In the genomic region with DNA sequence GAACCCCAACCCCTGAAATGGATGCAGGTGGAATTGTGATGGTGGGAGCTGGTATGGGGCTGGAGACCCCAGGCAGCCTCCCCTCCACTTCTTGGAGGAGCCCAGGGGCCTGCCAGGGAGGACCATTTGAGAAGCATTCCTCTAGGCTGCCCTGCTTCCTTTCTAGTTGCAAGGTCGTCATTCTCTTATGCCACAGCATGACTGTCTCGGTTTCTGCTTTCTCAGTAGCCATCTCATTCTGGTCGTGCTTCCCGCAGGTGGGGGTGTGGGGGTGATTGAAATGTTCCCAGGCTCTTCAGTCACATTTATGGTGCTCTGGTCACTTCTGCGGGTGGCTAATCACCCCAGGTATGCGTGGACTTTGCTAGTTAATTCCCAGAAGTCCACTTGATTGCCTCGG, we compare ENCODE assay signal across 15 cellular contexts.
DNase-seq lines count a peak whose midpoint lies in the region; TF ChIP-seq lines count a peak whose summit lies in the region.
"Had no signal": no experiment of that assay in that cellular context is flagged by ENCODE, and none has a peak within 500 bp of the region (broad histone marks: within the 10 kb centered on the region; RNA-seq: fewer than 3 reads in every experiment).

No MANE protein-coding gene starts in this region.

- no peak overlapping the region for H2BK5ac ChIP-seq in trophoblast cell (ENCODE audit: low read depth, low read length, poor library complexity)

- peak; percentile 43 for DNase-seq in LoVo (ENCODE audit: low spot score)
- peak; percentile 10 for DNase-seq in SW480 (ENCODE audit: low spot score)
- DNase-seq in trophoblast cell = no peak
- no peak for DNase-seq in mesenteric fat pad (ENCODE audit: low spot score)
- no peak for DNase-seq in posterior vena cava (ENCODE audit: low spot score)
- no peak for DNase-seq in A673 (ENCODE audit: low spot score)
- DNase-seq: Caco-2; CD4-positive, CD25-positive, alpha-beta regulatory T cell; CD8-positive, alpha-beta T cell; DMS153; DND-41; H9 had no signal

- no peak overlapping the region for H2BK12ac ChIP-seq in trophoblast cell (ENCODE audit: low read length)

- no peaks in the 10 kb centered on the region for H3K9me3 ChIP-seq in trophoblast cell (ENCODE audit: insufficient read depth, low read depth, low read length)
- H3K9me3 ChIP-seq in A673 (ENCODE audit: low read depth, low read length, poor library complexity, severe bottlenecking) = no peaks in the 10 kb centered on the region
- H3K9me3 ChIP-seq: BLaER1, Caco-2 had no signal

- H3K27me3 ChIP-seq in trophoblast cell (ENCODE audit: insufficient read depth, low read length) = no peaks in the 10 kb centered on the region
- peaks cover 7% of the 10 kb centered on the region for H3K27me3 ChIP-seq in A673 (replicated peaks; ENCODE audit: insufficient read depth, low read depth, low read length, poor library complexity)
- H3K27me3 ChIP-seq: BLaER1 had no signal

- no peak overlapping the region for H3K4ac ChIP-seq in trophoblast cell (ENCODE audit: low read depth, low read length)

- H3K36me3 ChIP-seq in trophoblast cell (ENCODE audit: control insufficient read depth in 1 of 2, insufficient read depth in 2 of 2, low read length in 2 of 2) = no peaks in the 10 kb centered on the region
- no peaks in the 10 kb centered on the region for H3K36me3 ChIP-seq in A673 (ENCODE audit: insufficient read depth, low read length, poor library complexity, severe bottlenecking)
- H3K36me3 ChIP-seq: BLaER1 had no signal

- CTCF ChIA-PET in A673 (lab: Charles Lee) = no interaction called here

- no peak overlapping the region for H3K23ac ChIP-seq in trophoblast cell (ENCODE audit: low read length)

- no peaks in the 10 kb centered on the region for H3K79me1 ChIP-seq in trophoblast cell (ENCODE audit: low read length)

- H3K4me3 ChIP-seq in trophoblast cell (ENCODE audit: low read depth, low read length) (peak overlapping the region; percentile 6), A673 (ENCODE audit: low read depth, low read length, poor library complexity, severe bottlenecking) (no peak overlapping the region)
- H3K4me3 ChIP-seq: BLaER1, GM23338 had no signal

- H2BK120ac ChIP-seq in trophoblast cell (ENCODE audit: insufficient read depth, low read length, poor library complexity) = no peak overlapping the region

- no peak overlapping the region for H3K14ac ChIP-seq in trophoblast cell (ENCODE audit: low read length)

- TF ChIP-seq CTCF in A673 (conservative IDR thresholded peaks at IDR 0.05; ENCODE audit: low read depth, low read length) = no peak

- no CpG with 5 or more reads among the region's 7 CpGs for WGBS in trophoblast cell (ENCODE audit: extremely low coverage, insufficient coverage, insufficient read length)

- no peak overlapping the region for H3K18ac ChIP-seq in trophoblast cell (ENCODE audit: low read length)

- H3K4me1 ChIP-seq in trophoblast cell (ENCODE audit: control insufficient read depth in 1 of 2, insufficient read depth in 2 of 2, low read length in 2 of 2) (no peaks in the 10 kb centered on the region), A673 (ENCODE audit: insufficient read depth, low read length, poor library complexity, severe bottlenecking) (no peaks in the 10 kb centered on the region)
- H3K4me1 ChIP-seq: Caco-2 had no signal

- no peak overlapping the region for H3K27ac ChIP-seq in trophoblast cell (ENCODE audit: low read depth, low read length)
- H3K27ac ChIP-seq in A673 (ENCODE audit: low read depth, low read length, poor library complexity, severe bottlenecking) = no peak overlapping the region
- H3K27ac ChIP-seq: BLaER1, C4-2B had no signal

- no peak overlapping the region for H4K91ac ChIP-seq in trophoblast cell (ENCODE audit: low read depth, low read length)

- no peaks in the 10 kb centered on the region for H3K79me2 ChIP-seq in trophoblast cell (ENCODE audit: control insufficient read depth, insufficient read depth, low read length, poor library complexity)

- H4K12ac ChIP-seq in trophoblast cell (ENCODE audit: low read depth, low read length) = no peak overlapping the region

- no peak overlapping the region for H2AK5ac ChIP-seq in trophoblast cell (ENCODE audit: low read length)

- H2AFZ ChIP-seq in trophoblast cell (ENCODE audit: insufficient read depth, low read length, poor library complexity) = no peak overlapping the region
- H2AFZ ChIP-seq: GM23338 had no signal

- POLR2A ChIA-PET in A673 (lab: Charles Lee; ENCODE audit: low non-redundant PET) = no interaction called here

- H3K4me2 ChIP-seq in trophoblast cell (ENCODE audit: low read length) = no peak overlapping the region
- H3K4me2 ChIP-seq: BLaER1, GM23338 had no signal

- H3K9ac ChIP-seq in trophoblast cell (ENCODE audit: low read length) = no peak overlapping the region
- H3K9ac ChIP-seq: BLaER1 had no signal

- BruUV-seq in A673 (replicated peaks; lab: Mats Ljungman, UMichigan) = no TSS peak

- H4K8ac ChIP-seq in trophoblast cell (ENCODE audit: low read depth, low read length) = no peak overlapping the region

- intact Hi-C loops in posterior vena cava (cut with DNase I) = loop anchor here in 1 of 2 donors (10.0 kb wide), 1 partner anchor 285 kb away; the partner anchor contains the start of gene GRIK4
- intact Hi-C loops in A673 (cut with micrococcal nuclease; ENCODE audit: unreplicated experiment) = loop anchor here (10.0 kb wide), 1 partner anchor 465 kb away; the partner anchor contains the start of gene ARHGEF12

Comparison
In these comparisons a context has a peak if more than half of its experiments do, and no peak if none do; other contexts are left out.
1. DNase-seq: peak in LoVo (single experiment) and SW480 (single experiment); none in trophoblast cell (0 of 2), mesenteric fat pad (single experiment), posterior vena cava (single experiment) and A673 (single experiment).